Comparison of ENCODE assay signal across 9 cellular contexts in the genomic region with DNA sequence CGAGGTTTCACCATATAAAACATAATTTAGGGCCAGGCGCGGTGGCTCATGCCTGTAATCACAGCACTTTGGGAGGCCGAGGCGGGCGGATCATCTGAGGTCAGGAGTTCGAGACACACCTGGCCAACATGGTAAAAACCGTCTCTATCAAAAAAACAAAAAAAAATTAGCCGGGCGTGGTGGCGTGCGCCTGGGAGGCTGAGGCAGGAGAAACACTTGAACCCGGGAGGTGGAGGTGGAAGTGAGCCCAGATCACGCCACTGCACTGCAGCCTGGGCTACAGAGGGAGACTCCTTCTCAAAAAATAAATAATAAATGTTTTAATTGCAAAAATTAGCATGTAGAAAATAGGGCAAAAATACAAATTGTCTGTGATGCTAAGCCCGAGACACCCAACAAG. TPM values are rescaled to one million over a fixed set of nuclear protein-coding genes. Genes with fewer than 3 reads are reported as not detected.
DNase-seq lines count a peak whose midpoint lies in the region; ATAC-seq and TF ChIP-seq lines count a peak whose summit lies in the region.
"Had no signal": no experiment of that assay in that cellular context is flagged by ENCODE, and none has a peak within 500 bp of the region (broad histone marks: within the 10 kb centered on the region; RNA-seq: fewer than 3 reads in every experiment).

No MANE protein-coding gene starts in this region.

- H3K36me3 ChIP-seq in H7 (replicated peaks; ENCODE audit: control insufficient read depth, insufficient read depth, low read length) (no peaks in the 10 kb centered on the region), SK-N-MC (ENCODE audit: insufficient read depth, low read length) (0 out of 2 replicates have a peak, but pooled peaks cover 4% of the 10 kb centered on the region), fibroblast of lung (ENCODE audit: control insufficient read depth, insufficient read depth, low read length) (peaks cover 1% of the 10 kb centered on the region)

- H3K9ac ChIP-seq in SK-N-MC (ENCODE audit: insufficient read length) (peak overlapping the region; percentile 66), fibroblast of lung (ENCODE audit: insufficient read depth, low read length) (no peak overlapping the region)

- H3K4me2 ChIP-seq in fibroblast of lung (ENCODE audit: extremely low read depth, insufficient read depth, low read length) = peak overlapping the region; percentile 69

- no peak for TF ChIP-seq CTCF in fibroblast of lung (conservative IDR thresholded peaks at IDR 0.05 in 1 of 2, IDR thresholded peaks at IDR 0.05 in 1 of 2; ENCODE audit: low read depth in 1 of 2, low read length in 2 of 2)

- ATAC-seq in GM18907 (IDR thresholded peaks at IDR 0.05; ENCODE audit: unreplicated experiment) (no peak), HG03457 (IDR thresholded peaks at IDR 0.05; ENCODE audit: unreplicated experiment) (no peak)

- H3K27me3 ChIP-seq in H7 (ENCODE audit: control insufficient read depth, insufficient read depth, low read length) (peaks cover 7% of the 10 kb centered on the region; the same call in 1 of the 2 replicates), fibroblast of lung (ENCODE audit: control insufficient read depth, insufficient read depth, low read length) (no peaks in the 10 kb centered on the region)

- H3K27ac ChIP-seq in SK-N-MC = peak overlapping the region; percentile 65; the same call in 1 of the 2 replicates
- H3K27ac ChIP-seq in fibroblast of lung (ENCODE audit: insufficient read depth, low read length) = no peak overlapping the region

- H3K79me2 ChIP-seq in fibroblast of lung (ENCODE audit: control insufficient read depth, insufficient read depth, low read length) = peaks cover 12% of the 10 kb centered on the region

- DNase-seq in H7 = no peak
- no peak for DNase-seq in SK-N-MC (ENCODE audit: low read depth, low spot score)
- no peak for DNase-seq in fibroblast of lung (ENCODE audit: low read depth in 2 of 2)
- no peak for DNase-seq in skeletal muscle cell (ENCODE audit: low read depth)
- DNase-seq in stimulated activated CD4-positive, alpha-beta T cell treated with anti-CD3 and anti-CD28 coated beads, Interleukin-2, amount 100 ng/mL, for 24 hours = no peak
- no peak for DNase-seq in DMS153 treated with DMSO at 0.1 percent for 48 hours (lab: John Stamatoyannopoulos, UW; ENCODE audit: unreplicated experiment)
- DNase-seq: foreskin melanocyte had no signal

- no peak overlapping the region for H2AFZ ChIP-seq in fibroblast of lung (ENCODE audit: low read length)

- H3K4me1 ChIP-seq in fibroblast of lung (ENCODE audit: control insufficient read depth, extremely low read depth, insufficient read depth, low read length) = peaks cover 2% of the 10 kb centered on the region

- H4K20me1 ChIP-seq in fibroblast of lung (ENCODE audit: control insufficient read depth, extremely low read depth, insufficient read depth, low read length) = no peaks in the 10 kb centered on the region

- H3K4me3 ChIP-seq in H7 (ENCODE audit: insufficient read depth, low read depth, low read length) (peak overlapping the region; percentile 85; the same call in 1 of the 2 replicates), SK-N-MC (peak overlapping the region; percentile 96), fibroblast of lung (replicated peaks in 1 of 4; ENCODE audit: control extremely low read depth in 1 of 4, insufficient read depth in 1 of 4, low read depth in 3 of 4, low read length in 4 of 4) (peak overlapping the region; percentile 83 to 98 (median 94)), skeletal muscle cell (ENCODE audit: low read depth, low read length) (peak overlapping the region; percentile 89)

- H3K9me3 ChIP-seq in SK-N-MC (ENCODE audit: low read depth, low read length) (no peaks in the 10 kb centered on the region; the same call in 1 of the 2 replicates), fibroblast of lung (ENCODE audit: control insufficient read depth, insufficient read depth, low read depth, low read length) (no peaks in the 10 kb centered on the region)

RNA-seq across cellular contexts. Expression of a gene that starts 1.0 kb away (rescaled TPM):
- total RNA-seq in H7 (2014; rRNA removed; shearing (Covaris generic)) = 8.5 and 18.2 TPM in 2 replicates
- 10.0 and 11.4 TPM in 2 replicates for total RNA-seq in fibroblast of lung
- polyA plus RNA-seq in fibroblast of lung = 3.6 and 6.2 TPM in 2 replicates
- polyA plus RNA-seq in fibroblast of lung (2012) = 4.9 TPM in 2 replicates
- 14.4 and 20.8 TPM in 2 replicates for polyA minus RNA-seq in fibroblast of lung (ENCODE audit: low replicate concordance)

RNA-seq across cellular contexts. Expression of a gene that starts 5.7 kb away (rescaled TPM):
- total RNA-seq in H7 (2014; rRNA removed; shearing (Covaris generic)) = 9.5 and 13.2 TPM in 2 replicates
- 12.6 and 13.9 TPM in 2 replicates for total RNA-seq in fibroblast of lung
- 25.2 and 25.7 TPM in 2 replicates for polyA plus RNA-seq in fibroblast of lung
- 14.8 and 15.4 TPM in 2 replicates for polyA plus RNA-seq in fibroblast of lung (2012)
- polyA minus RNA-seq in fibroblast of lung (ENCODE audit: low replicate concordance) = 23.4 and 26.2 TPM in 2 replicates
